ENCODE assay signal across 29 cellular contexts in genomic region chr15:99467861-99468460, GRCh38.
DNase-seq lines count a peak whose midpoint lies in the region; ATAC-seq and TF ChIP-seq lines count a peak whose summit lies in the region.
"Had no signal": no experiment of that assay in that cellular context is flagged by ENCODE, and none has a peak within 500 bp of the region (broad histone marks: within the 10 kb centered on the region; RNA-seq: fewer than 3 reads in every experiment).

No MANE protein-coding gene starts in this region.

- no peak overlapping the region for H3K27ac Mint-ChIP-seq in stimulated activated naive CD8-positive, alpha-beta T cell treated with anti-CD3 and anti-CD28 coated beads, Interleukin-15, amount 100 ng/mL, for 72 hours
- H3K27ac Mint-ChIP-seq: activated CD4-positive, alpha-beta T cell treated with anti-CD3 and anti-CD28 coated beads, Interleukin-2, amount 10 ng/mL, durations not matched to agents 24 days and 14 days; brain; CD8-positive, alpha-beta T cell; neural progenitor cell had no signal

- peaks cover 13 to 20% of the 10 kb centered on the region in 2 donors for H3K9me3 Mint-ChIP-seq in stimulated activated naive CD8-positive, alpha-beta T cell treated with anti-CD3 and anti-CD28 coated beads, Interleukin-15, amount 100 ng/mL, for 72 hours

- TF ChIP-seq CTCF in coronary artery (IDR thresholded peaks at IDR 0.05), result no peak

- no peak overlapping the region for H3K4me3 Mint-ChIP-seq in stimulated activated naive CD8-positive, alpha-beta T cell treated with anti-CD3 and anti-CD28 coated beads, Interleukin-15, amount 100 ng/mL, for 72 hours
- H3K4me3 Mint-ChIP-seq: activated CD4-positive, alpha-beta T cell treated with anti-CD3 and anti-CD28 coated beads, Interleukin-2, amount 10 ng/mL, durations not matched to agents 24 days and 14 days; B cell; brain; CD8-positive, alpha-beta T cell; neural progenitor cell had no signal

- H3K4me3 ChIP-seq in coronary artery, result no peak overlapping the region
- H3K4me3 ChIP-seq: neural progenitor cell, tibial artery, vagina had no signal

- no peak overlapping the region for H3K27ac ChIP-seq in coronary artery
- H3K27ac ChIP-seq: neural progenitor cell, tibial artery, vagina, VCaP had no signal

- H3K27me3 Mint-ChIP-seq in stimulated activated naive CD8-positive, alpha-beta T cell treated with anti-CD3 and anti-CD28 coated beads, Interleukin-15, amount 100 ng/mL, for 72 hours, result no peaks in the 10 kb centered on the region
- H3K27me3 Mint-ChIP-seq: B cell had no signal

- peaks cover 19% of the 10 kb centered on the region for H3K4me1 Mint-ChIP-seq in stimulated activated naive CD8-positive, alpha-beta T cell treated with anti-CD3 and anti-CD28 coated beads, Interleukin-15, amount 100 ng/mL, for 72 hours
- H3K4me1 Mint-ChIP-seq: brain, neural progenitor cell had no signal

- ATAC-seq in stimulated activated naive CD8-positive, alpha-beta T cell treated with anti-CD3 and anti-CD28 coated beads, Interleukin-15, amount 100 ng/mL, for 72 hours, result peak; percentile 9
- ATAC-seq in stimulated activated naive CD8-positive, alpha-beta T cell treated with anti-CD3 and anti-CD28 coated beads, Interleukin-15, Interleukin-2, amounts not matched to agents 100 U/mL and 50 U/mL, for 24 hours, result no peak
- ATAC-seq in SK-N-SH treated with all-trans-retinoic acid at 6 μM for 48 hours, result peak; percentile 67; the same call in 2 of the 3 replicates
- no peak for ATAC-seq in HG02610 (IDR thresholded peaks at IDR 0.05; ENCODE audit: unreplicated experiment)
- no peak for ATAC-seq in GM19455 (IDR thresholded peaks at IDR 0.05; ENCODE audit: unreplicated experiment)
- ATAC-seq: CD8-positive, alpha-beta T cell had no signal

- no peak for DNase-seq in stimulated activated naive CD8-positive, alpha-beta T cell treated with anti-CD3 and anti-CD28 coated beads, Interleukin-15, amount 100 ng/mL, for 72 hours
- DNase-seq in stimulated activated naive CD8-positive, alpha-beta T cell treated with anti-CD3 and anti-CD28 coated beads, Interleukin-15, Interleukin-2, amounts not matched to agents 100 U/mL and 50 U/mL, for 24 hours, result no peak
- peak; percentile 19 for DNase-seq in fibroblast of peridontal ligament (ENCODE audit: extremely low read depth)
- no peak for DNase-seq in GOT3 (lab: John Stamatoyannopoulos, UW)
- DNase-seq in coronary artery (ENCODE audit: low spot score), result no peak
- DNase-seq: ACHN; activated CD4-positive, alpha-beta T cell treated with anti-CD3 and anti-CD28 coated beads, Interleukin-2, amount 10 ng/mL, durations not matched to agents 24 days and 14 days; activated naive CD4-positive, alpha-beta T cell; CD8-positive, alpha-beta T cell; cerebellar nuclear complex; Karpas-422; kidney; left ventricle myocardium superior; NCI-H2107; NCI-H446; NCI-H748 treated with DMSO at 0.1 percent for 48 hours; SIG-M5; stimulated activated CD4-positive, alpha-beta T cell treated with anti-CD3 and anti-CD28 coated beads, Interleukin-1b, Interleukin-23, amount 100 ng/mL, for 48 hours; SW 1271; T-helper 9 cell; tibial artery had no signal

TF ChIP-seq in SK-N-SH treated with all-trans-retinoic acid at 6 μM for 48 hours, 23 proteins besides CTCF, POLR2A, EP300 and RAD21:
- no peak for TF ChIP-seq ZNF565 (CRISPR knock-in tag; conservative IDR thresholded peaks at IDR 0.05; ENCODE audit: low read depth)
- no peak for TF ChIP-seq GLIS3 (CRISPR knock-in tag; IDR thresholded peaks at IDR 0.05)
- TF ChIP-seq ARNTL (CRISPR knock-in tag; IDR thresholded peaks at IDR 0.05; ENCODE audit: borderline replicate concordance, low read depth), result no peak
- no peak for TF ChIP-seq ESRRG (CRISPR knock-in tag; IDR thresholded peaks at IDR 0.05)
- TF ChIP-seq TSHZ2 (CRISPR knock-in tag; IDR thresholded peaks at IDR 0.05), result no peak
- TF ChIP-seq ZFP30 (CRISPR knock-in tag; IDR thresholded peaks at IDR 0.05), result no peak
- TF ChIP-seq OSR1 (CRISPR knock-in tag; IDR thresholded peaks at IDR 0.05), result no peak
- TF ChIP-seq CSRNP3 (CRISPR knock-in tag; IDR thresholded peaks at IDR 0.05), result no peak
- no peak for TF ChIP-seq PPARA (CRISPR knock-in tag; IDR thresholded peaks at IDR 0.05; ENCODE audit: borderline replicate concordance)

Comparison
In these comparisons a context has a peak if more than half of its experiments do, and no peak if none do; other contexts are left out.
1. ATAC-seq: peak in stimulated activated naive CD8-positive, alpha-beta T cell treated with anti-CD3 and anti-CD28 coated beads, Interleukin-15, amount 100 ng/mL, for 72 hours (single experiment) and SK-N-SH treated with all-trans-retinoic acid at 6 μM for 48 hours (single experiment); none in stimulated activated naive CD8-positive, alpha-beta T cell treated with anti-CD3 and anti-CD28 coated beads, Interleukin-15, Interleukin-2, amounts not matched to agents 100 U/mL and 50 U/mL, for 24 hours (single experiment), HG02610 (single experiment) and GM19455 (single experiment).